In the genomic region with DNA sequence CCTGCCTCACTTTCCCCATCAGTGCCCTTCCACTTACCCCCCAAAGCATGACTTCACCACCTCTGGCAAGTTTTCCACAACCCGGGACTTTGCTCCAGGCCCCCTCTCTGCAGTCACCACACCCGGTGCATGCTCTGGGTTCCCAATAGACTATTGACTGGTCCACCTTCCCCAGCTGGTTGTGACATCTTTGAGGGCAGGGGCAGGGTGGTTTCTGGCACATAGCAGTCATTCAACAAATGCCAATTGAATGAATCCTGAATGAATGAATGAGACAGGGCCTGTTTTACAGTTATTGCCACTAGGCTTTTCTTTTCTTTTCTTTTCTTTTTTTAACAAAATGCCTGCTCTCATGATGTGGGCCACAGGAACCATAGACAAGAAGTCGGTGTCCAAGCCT, we compare ENCODE assay signal across 26 cellular contexts.
"Had no signal": no experiment of that assay in that cellular context is flagged by ENCODE, and none has a peak within 500 bp of the region (broad histone marks: within the 10 kb centered on the region; RNA-seq: fewer than 3 reads in every experiment).

No MANE protein-coding gene starts in this region.

- H3K9me3 ChIP-seq: MG63, SJCRH30 had no signal

- H3K4me3 Mint-ChIP-seq: activated CD4-positive, alpha-beta memory T cell treated with anti-CD3 and anti-CD28 coated beads, Interleukin-2, amount 10 ng/mL, durations not matched to agents 7 days and 5 days; activated naive CD4-positive, alpha-beta T cell treated with anti-CD3 and anti-CD28 coated beads, Interleukin-2, amount 10 ng/mL, durations not matched to agents 7 days and 5 days; activated naive CD8-positive, alpha-beta T cell; activated naive CD8-positive, alpha-beta T cell treated with anti-CD3 and anti-CD28 coated beads, Interleukin-2, amount 50 U/mL, for 24 hours had no signal

- H3K27ac ChIP-seq: brain microvascular endothelial cell, SJCRH30, SK-N-MC, WERI-Rb-1 had no signal

- H3K4me1 ChIP-seq: SJCRH30 had no signal

- H3K27me3 ChIP-seq: brain microvascular endothelial cell, MG63, SJCRH30 had no signal

- H3K4me3 ChIP-seq: MG63, SJCRH30, SK-N-MC had no signal

- H3K36me3 ChIP-seq: brain microvascular endothelial cell, MG63, SJCRH30, WERI-Rb-1 had no signal

- H3K4me1 Mint-ChIP-seq: activated CD4-positive, alpha-beta memory T cell treated with anti-CD3 and anti-CD28 coated beads, Interleukin-2, amount 10 ng/mL, durations not matched to agents 7 days and 5 days; activated naive CD4-positive, alpha-beta T cell treated with anti-CD3 and anti-CD28 coated beads, Interleukin-2, amount 10 ng/mL, durations not matched to agents 7 days and 5 days; activated naive CD8-positive, alpha-beta T cell treated with anti-CD3 and anti-CD28 coated beads, Interleukin-2, amount 50 U/mL, for 24 hours had no signal

- H3K36me3 Mint-ChIP-seq: activated naive CD4-positive, alpha-beta T cell treated with anti-CD3 and anti-CD28 coated beads, Interleukin-2, amount 10 ng/mL, durations not matched to agents 7 days and 5 days; activated naive CD8-positive, alpha-beta T cell had no signal

- H3K27me3 Mint-ChIP-seq: activated CD4-positive, alpha-beta memory T cell treated with anti-CD3 and anti-CD28 coated beads, Interleukin-2, amount 10 ng/mL, durations not matched to agents 7 days and 5 days; activated naive CD4-positive, alpha-beta T cell treated with anti-CD3 and anti-CD28 coated beads, Interleukin-2, amount 10 ng/mL, durations not matched to agents 7 days and 5 days had no signal

- ATAC-seq: activated naive CD8-positive, alpha-beta T cell treated with anti-CD3 and anti-CD28 coated beads, Interleukin-2, amount 50 U/mL, for 24 hours; Panc1 had no signal

- DNase-seq: activated CD4-positive, alpha-beta memory T cell treated with anti-CD3 and anti-CD28 coated beads, Interleukin-2, amount 10 ng/mL, durations not matched to agents 7 days and 5 days; activated CD4-positive, alpha-beta T cell treated with anti-CD3 and anti-CD28 coated beads for 1 hour; activated CD4-positive, alpha-beta T cell treated with anti-CD3 and anti-CD28 coated beads for 48 hours; activated CD4-positive, CD25-positive, alpha-beta regulatory T cell; activated effector memory CD4-positive, alpha-beta T cell treated with Interleukin-2 at 50 U/mL for 16 hours; activated naive CD4-positive, alpha-beta T cell treated with anti-CD3 and anti-CD28 coated beads, Interleukin-2, amount 10 ng/mL, durations not matched to agents 7 days and 5 days; activated naive CD8-positive, alpha-beta T cell treated with anti-CD3 and anti-CD28 coated beads, Interleukin-2, amount 50 U/mL, for 24 hours; activated T-cell treated with anti-CD3 and anti-CD28 coated beads, Interleukin-2, amount 50 U/mL, for 48 hours; anterior cingulate cortex; brain microvascular endothelial cell; central memory CD4-positive, alpha-beta T cell; Kasumi-1; MG63; NCI-H1048; NCI-H1436 treated with DMSO at 0.1 percent for 48 hours; NCI-H1694 treated with DMSO at 0.1 percent for 48 hours; NCI-H2029; NCI-H345; NCI-H524 treated with DMSO at 0.1 percent for 48 hours; SHP77; SJCRH30; T1000; WERI-Rb-1 had no signal
